ENCODE assay signal across 18 cellular contexts in genomic region chr17:32916134-32916533, GRCh38.
"Had no signal": no experiment of that assay in that cellular context is flagged by ENCODE, and none has a peak within 500 bp of the region (broad histone marks: within the 10 kb centered on the region; RNA-seq: fewer than 3 reads in every experiment).

No MANE protein-coding gene starts in this region.

- H3K36me3 ChIP-seq: esophagus squamous epithelium, gastroesophageal sphincter, left ventricle myocardium inferior, lower lobe of right lung, stomach, thoracic aorta, transverse colon had no signal

- DNase-seq: esophagus squamous epithelium; foreskin fibroblast; glutamatergic neuron; left ventricle myocardium inferior; lower lobe of right lung; mesenchymal stem cell; midbrain; naive B cell; posterior cingulate gyrus; small intestine; stimulated activated CD4-positive, alpha-beta T cell treated with anti-CD3 and anti-CD28 coated beads, Interleukin-12 subunit alpha, Interleukin-12 subunit beta, amount 100 ng/mL, for 4 hours; stimulated activated naive CD4-positive, alpha-beta T cell; stomach; substantia nigra; transverse colon had no signal

- ATAC-seq: gastroesophageal sphincter, lower lobe of right lung had no signal

- H3K4me1 ChIP-seq: left ventricle myocardium inferior had no signal

- H3K9me3 ChIP-seq: esophagus squamous epithelium, gastroesophageal sphincter, left ventricle myocardium inferior, lower lobe of right lung, stomach, thoracic aorta, transverse colon had no signal

- H3K27me3 ChIP-seq: esophagus squamous epithelium, gastroesophageal sphincter, stomach, transverse colon had no signal

- H3K4me3 Mint-ChIP-seq: naive B cell, neural crest cell had no signal

- H3K9me3 Mint-ChIP-seq: neural crest cell had no signal

- H3K27ac Mint-ChIP-seq: naive B cell had no signal

- H3K4me3 ChIP-seq: esophagus squamous epithelium, gastroesophageal sphincter, left ventricle myocardium inferior, lower lobe of right lung, stomach, thoracic aorta, transverse colon had no signal

- H3K4me1 Mint-ChIP-seq: naive B cell had no signal

- H3K27ac ChIP-seq: esophagus squamous epithelium, gastroesophageal sphincter, left ventricle myocardium inferior, lower lobe of right lung, thoracic aorta, transverse colon had no signal

- H3K36me3 Mint-ChIP-seq: naive B cell had no signal
